1 cellular context compared by ENCODE assay signal in the genomic region with DNA sequence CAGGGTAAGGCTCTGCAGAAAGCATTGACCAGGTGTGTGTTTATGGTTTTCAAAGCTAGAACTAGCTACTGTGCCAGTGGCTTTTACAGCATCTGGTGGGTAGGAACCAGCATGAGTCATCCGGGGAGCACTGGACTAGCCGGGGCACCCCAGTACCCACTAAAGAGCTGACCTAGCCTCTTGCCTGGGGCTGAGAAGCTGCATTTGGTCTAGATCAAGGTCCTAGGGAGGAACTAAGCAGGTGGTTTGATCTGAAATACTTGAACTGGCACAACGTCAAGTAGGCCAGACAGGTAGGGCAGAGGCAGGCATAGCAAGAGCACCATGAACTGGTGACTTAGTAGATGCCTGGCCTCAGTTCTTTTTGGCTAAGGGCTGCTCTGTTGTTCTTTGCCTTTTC.
TF ChIP-seq lines count a peak whose summit lies in the region.

No MANE protein-coding gene starts in this region.

TF ChIP-seq in H1, 55 proteins besides CTCF, POLR2A, EP300 and RAD21:
- no peak for TF ChIP-seq NRF1 (IDR thresholded peaks at IDR 0.05; ENCODE audit: low read depth, low read length)
- TF ChIP-seq RBBP5 (IDR thresholded peaks at IDR 0.05; ENCODE audit: borderline replicate concordance, low read depth, low read length), result no peak
- no peak for TF ChIP-seq RFX5 (IDR thresholded peaks at IDR 0.05; ENCODE audit: borderline replicate concordance, low read depth, low read length)
- TF ChIP-seq EZH2 (IDR thresholded peaks at IDR 0.05; ENCODE audit: low read depth, low read length, severe bottlenecking), result no peak
- no peak for TF ChIP-seq ASH2L (IDR thresholded peaks at IDR 0.05; ENCODE audit: low read length)
- no peak for TF ChIP-seq GTF2F1 (IDR thresholded peaks at IDR 0.05; ENCODE audit: borderline replicate concordance, low read depth, low read length)
- TF ChIP-seq TEAD4 (IDR thresholded peaks at IDR 0.05; ENCODE audit: low read depth, low read length), result no peak
- no peak for TF ChIP-seq SAP30 (IDR thresholded peaks at IDR 0.05; ENCODE audit: insufficient read depth, insufficient replicate concordance, low read length)
- no peak for TF ChIP-seq SP4 (IDR thresholded peaks at IDR 0.05; ENCODE audit: low read length)
- TF ChIP-seq KDM4A (IDR thresholded peaks at IDR 0.05; ENCODE audit: low read depth, low read length, severe bottlenecking), result no peak
- no peak for TF ChIP-seq PHF8 (conservative IDR thresholded peaks at IDR 0.05; ENCODE audit: low read depth, low read length)
